Comparison of ENCODE assay signal across 13 cellular contexts in genomic region chr6:102813489-102814275, GRCh38.
"Had no signal": no experiment of that assay in that cellular context is flagged by ENCODE, and none has a peak within 500 bp of the region (broad histone marks: within the 10 kb centered on the region; RNA-seq: fewer than 3 reads in every experiment).

No MANE protein-coding gene starts in this region.

- H3K4me3 ChIP-seq: left ventricle myocardium inferior had no signal

- DNase-seq: activated B cell treated with CpG ODN at 0.5 μM for 24 hours; activated CD4-positive, alpha-beta T cell treated with anti-CD3 and anti-CD28 coated beads, Interleukin-2, amount 10 ng/mL, durations not matched to agents 7 days and 5 days; activated CD8-positive, alpha-beta memory T cell treated with anti-CD3 and anti-CD28 coated beads for 24 hours; activated naive CD4-positive, alpha-beta T cell treated with anti-CD3 and anti-CD28 coated beads for 36 hours; central memory CD4-positive, alpha-beta T cell; cortex of kidney; effector memory CD4-positive, alpha-beta T cell; erythroblast; left ventricle myocardium inferior; retina; stimulated activated CD4-positive, alpha-beta T cell treated with anti-CD3 and anti-CD28 coated beads, Interleukin-4, amount 100 ng/mL, for 4 hours; stimulated activated naive CD8-positive, alpha-beta T cell treated with anti-CD3 and anti-CD28 coated beads, Interleukin-15, amount 100 ng/mL, for 72 hours had no signal

- H3K27ac ChIP-seq: left ventricle myocardium inferior, parathyroid adenoma had no signal

- ATAC-seq: stimulated activated naive CD8-positive, alpha-beta T cell treated with anti-CD3 and anti-CD28 coated beads, Interleukin-15, amount 100 ng/mL, for 72 hours had no signal
